ENCODE assay signal across 8 cellular contexts in the genomic region with DNA sequence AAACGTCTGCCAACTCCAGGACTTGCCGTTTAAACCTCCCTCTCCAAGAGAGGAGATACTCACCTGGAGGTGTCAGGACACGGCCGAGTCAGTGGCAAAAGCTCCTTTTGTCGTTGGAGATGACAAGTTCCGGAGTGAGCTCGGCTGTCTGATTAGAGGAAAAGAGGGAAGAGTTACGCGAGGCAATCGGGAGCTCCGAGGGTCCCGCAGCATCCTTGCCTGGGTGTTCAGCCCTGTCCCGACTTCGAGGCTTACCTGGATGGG. TPM values are rescaled to one million over a fixed set of nuclear protein-coding genes. Genes with fewer than 3 reads are reported as not detected.
DNase-seq lines count a peak whose midpoint lies in the region; ATAC-seq, FAIRE-seq and TF ChIP-seq lines count a peak whose summit lies in the region.

No MANE protein-coding gene starts in this region.

- peak overlapping the region; percentile 79 for H3K9ac ChIP-seq in keratinocyte (ENCODE audit: control insufficient read depth, extremely low read depth, insufficient read depth, low read length)

- intact Hi-C loops in activated CD4-positive, alpha-beta T cell treated with anti-CD3 and anti-CD28 coated beads, Interleukin-2, amount 10 ng/mL, durations not matched to agents 24 days and 14 days (cut with micrococcal nuclease), result loop anchor here (1.0 to 10.0 kb wide), 3 partner anchors 18 to 186 kb away; a partner anchor contains a TSS

- TF ChIP-seq CTCF in keratinocyte (optimal IDR thresholded peaks at IDR 0.05 in 1 of 3, IDR thresholded peaks at IDR 0.05 in 1 of 3, conservative IDR thresholded peaks at IDR 0.05 in 1 of 3; ENCODE audit: extremely low read depth in 1 of 3, insufficient read depth in 2 of 3, low read length in 3 of 3) (no peak), GM10266 (IDR thresholded peaks at IDR 0.05; ENCODE audit: control insufficient read depth, insufficient read depth, low read depth, missing control alignments) (no peak)

- H2AFZ ChIP-seq in keratinocyte (ENCODE audit: control insufficient read depth, low read length), result no peak overlapping the region

- H3K27me3 Mint-ChIP-seq in activated CD4-positive, alpha-beta T cell treated with anti-CD3 and anti-CD28 coated beads, Interleukin-2, amount 10 ng/mL, durations not matched to agents 24 days and 14 days, result peaks cover 34% of the 10 kb centered on the region
- H3K27me3 Mint-ChIP-seq in activated naive CD4-positive, alpha-beta T cell treated with anti-CD3 and anti-CD28 coated beads, Interleukin-2, amount 50 U/mL, for 24 hours, result no peaks in the 10 kb centered on the region

- H3K4me3 Mint-ChIP-seq in activated CD4-positive, alpha-beta T cell treated with anti-CD3 and anti-CD28 coated beads, Interleukin-2, amount 10 ng/mL, durations not matched to agents 24 days and 14 days, result peak overlapping the region; percentile 93
- H3K4me3 Mint-ChIP-seq in activated naive CD4-positive, alpha-beta T cell treated with anti-CD3 and anti-CD28 coated beads, Interleukin-2, amount 50 U/mL, for 24 hours, result peak overlapping the region; percentile 92

- H3K27ac ChIP-seq in keratinocyte (ENCODE audit: control insufficient read depth, insufficient read depth, low read length) (peak overlapping the region; percentile 78), temporal lobe (ENCODE audit: low read depth, low read length) (peak overlapping the region; percentile 80)

- no peaks in the 10 kb centered on the region for H3K9me1 ChIP-seq in keratinocyte (ENCODE audit: control insufficient read depth, extremely low read depth, insufficient read depth, low read length)

- H3K27me3 ChIP-seq in keratinocyte (ENCODE audit: control insufficient read depth, extremely low read depth, insufficient read depth, low read length), result no peaks in the 10 kb centered on the region

- no peaks in the 10 kb centered on the region for H3K36me3 ChIP-seq in keratinocyte (ENCODE audit: control insufficient read depth in 2 of 2, extremely low read depth in 1 of 2, insufficient read depth in 2 of 2, low read length in 2 of 2)

- H4K20me1 ChIP-seq in keratinocyte (ENCODE audit: control insufficient read depth, extremely low read depth, insufficient read depth, low read length), result no peaks in the 10 kb centered on the region

- H3K9me3 ChIP-seq in keratinocyte (ENCODE audit: control insufficient read depth, low read depth, low read length), result no peaks in the 10 kb centered on the region

- peak overlapping the region; percentile 86 for H3K27ac Mint-ChIP-seq in activated CD4-positive, alpha-beta T cell treated with anti-CD3 and anti-CD28 coated beads, Interleukin-2, amount 10 ng/mL, durations not matched to agents 24 days and 14 days
- H3K27ac Mint-ChIP-seq in activated naive CD4-positive, alpha-beta T cell treated with anti-CD3 and anti-CD28 coated beads, Interleukin-2, amount 50 U/mL, for 24 hours, result peak overlapping the region; percentile 80

- peak overlapping the region; percentile 94 for H3K4me2 ChIP-seq in keratinocyte (ENCODE audit: control insufficient read depth, extremely low read depth, insufficient read depth, low read depth, low read length)

- H3K9me3 Mint-ChIP-seq in activated CD4-positive, alpha-beta T cell treated with anti-CD3 and anti-CD28 coated beads, Interleukin-2, amount 10 ng/mL, durations not matched to agents 24 days and 14 days, result no peaks in the 10 kb centered on the region
- no peaks in the 10 kb centered on the region for H3K9me3 Mint-ChIP-seq in activated naive CD4-positive, alpha-beta T cell treated with anti-CD3 and anti-CD28 coated beads, Interleukin-2, amount 50 U/mL, for 24 hours

- H3K4me3 ChIP-seq in keratinocyte (ENCODE audit: control insufficient read depth in 2 of 3, extremely low read depth in 1 of 3, insufficient read depth in 2 of 3, low read depth in 1 of 3, low read length in 3 of 3), result peak overlapping the region; percentile 54 to 92 (median 79)

- H3K79me2 ChIP-seq in keratinocyte (ENCODE audit: control insufficient read depth, insufficient read depth, low read length), result peaks cover 7% of the 10 kb centered on the region

- ATAC-seq in GM18517 (IDR thresholded peaks at IDR 0.05; ENCODE audit: unreplicated experiment), result no peak

- dilution Hi-C loops in keratinocyte (cut with MboI; ENCODE audit: extremely low pct_ligation_motif_present, low sequenced_read_pairs), result no loop called here

- no peak for FAIRE-seq in keratinocyte (lab: Jason Lieb, UNC)

- H3K36me3 Mint-ChIP-seq in activated CD4-positive, alpha-beta T cell treated with anti-CD3 and anti-CD28 coated beads, Interleukin-2, amount 10 ng/mL, durations not matched to agents 24 days and 14 days (ENCODE audit: low read depth), result peaks cover 10% of the 10 kb centered on the region
- no peaks in the 10 kb centered on the region for H3K36me3 Mint-ChIP-seq in activated naive CD4-positive, alpha-beta T cell treated with anti-CD3 and anti-CD28 coated beads, Interleukin-2, amount 50 U/mL, for 24 hours

- H3K4me1 Mint-ChIP-seq in activated CD4-positive, alpha-beta T cell treated with anti-CD3 and anti-CD28 coated beads, Interleukin-2, amount 10 ng/mL, durations not matched to agents 24 days and 14 days, result peaks cover 62% of the 10 kb centered on the region
- peaks cover 79% of the 10 kb centered on the region for H3K4me1 Mint-ChIP-seq in activated naive CD4-positive, alpha-beta T cell treated with anti-CD3 and anti-CD28 coated beads, Interleukin-2, amount 50 U/mL, for 24 hours

- H3K4me1 ChIP-seq in keratinocyte (ENCODE audit: control insufficient read depth, extremely low read depth, insufficient read depth, low read length), result peaks cover 56% of the 10 kb centered on the region

- DNase-seq in activated CD4-positive, alpha-beta T cell treated with anti-CD3 and anti-CD28 coated beads, Interleukin-2, amount 10 ng/mL, durations not matched to agents 24 days and 14 days, result peak; percentile 77
- DNase-seq in activated CD4-positive, alpha-beta T cell treated with anti-CD3 and anti-CD28 coated beads, Interleukin-2, amount 50 U/mL, for 1 hour, result no peak
- DNase-seq in keratinocyte (ENCODE audit: low read depth, low spot score), result no peak
- no peak for DNase-seq in GM10266 (ENCODE audit: extremely low spot score)
- DNase-seq in NCI-H1417 treated with DMSO at 0.1 percent for 48 hours (lab: John Stamatoyannopoulos, UW), result no peak

RNA-seq across cellular contexts. Expression of a gene that starts 0.5 kb away (rescaled TPM):
- total RNA-seq in activated CD4-positive, alpha-beta T cell treated with anti-CD3 and anti-CD28 coated beads, Interleukin-2, amount 10 ng/mL, durations not matched to agents 24 days and 14 days, result 21.2 and 23.5 TPM in 2 replicates
- 12.7 to 62.4 TPM (median 38.0 TPM) in 3 replicates for polyA plus RNA-seq in keratinocyte
- 81.8 TPM for polyA plus RNA-seq in keratinocyte (2011; ENCODE audit: low read depth)
- 40.0 and 63.5 TPM in 2 replicates for polyA plus RNA-seq in keratinocyte (2011; cell fraction: cytosol; rRNA removed)
- polyA plus RNA-seq in keratinocyte (2011; cell fraction: nucleus; rRNA removed), result 90.9 and 100.0 TPM in 2 replicates
- polyA plus RNA-seq in keratinocyte (2012; ENCODE audit: low replicate concordance), result 15.2 and 117 TPM in 2 replicates
- polyA minus RNA-seq in keratinocyte, result 16.4 to 32.4 TPM (median 23.3 TPM) in 3 replicates
- polyA minus RNA-seq in keratinocyte (2011; cell fraction: cytosol; rRNA and poly(A)+ RNA removed), result 81.9 TPM
- polyA minus RNA-seq in keratinocyte (2011; cell fraction: nucleus; rRNA and poly(A)+ RNA removed), result 41.0 and 43.1 TPM in 2 replicates
- 13.8 TPM for total RNA-seq in temporal lobe

RNA-seq across cellular contexts. Expression of a gene that starts 27.8 kb away (rescaled TPM):
- 30.4 and 33.7 TPM in 2 replicates for total RNA-seq in activated CD4-positive, alpha-beta T cell treated with anti-CD3 and anti-CD28 coated beads, Interleukin-2, amount 10 ng/mL, durations not matched to agents 24 days and 14 days
- 0.05 to 0.12 TPM (median 0.06 TPM) in 3 replicates for polyA plus RNA-seq in keratinocyte
- 0.10 TPM for polyA plus RNA-seq in keratinocyte (2011; ENCODE audit: low read depth)
- 0.03 and 0.06 TPM in 2 replicates for polyA plus RNA-seq in keratinocyte (2011; cell fraction: cytosol; rRNA removed)
- 0.13 TPM in 2 replicates for polyA plus RNA-seq in keratinocyte (2011; cell fraction: nucleus; rRNA removed)
- 0.20 and 0.23 TPM in 2 replicates for polyA plus RNA-seq in keratinocyte (2012; ENCODE audit: low replicate concordance)
- polyA minus RNA-seq in keratinocyte, result 0.10 to 1.4 TPM (median 0.20 TPM) in 3 replicates
- 0.77 TPM for polyA minus RNA-seq in keratinocyte (2011; cell fraction: cytosol; rRNA and poly(A)+ RNA removed)
- polyA minus RNA-seq in keratinocyte (2011; cell fraction: nucleus; rRNA and poly(A)+ RNA removed), result 0.11 and 0.16 TPM in 2 replicates
- total RNA-seq in temporal lobe, result 0.74 TPM

Comparison
In these comparisons a context has a peak if more than half of its experiments do, and no peak if none do; other contexts are left out.
1. RNA of a gene that starts 27.8 kb away (total RNA-seq): 30.4 to 33.7 TPM in activated CD4-positive, alpha-beta T cell treated with anti-CD3 and anti-CD28 coated beads, Interleukin-2, amount 10 ng/mL, durations not matched to agents 24 days and 14 days; 0.74 TPM in temporal lobe (single experiment); every median in the first group is over 10 times any median in the second.